11 cellular contexts compared by ENCODE assay signal in genomic region chr1:237012789-237013383, GRCh38. TPM values are rescaled to one million over a fixed set of nuclear protein-coding genes. Genes with fewer than 3 reads are reported as not detected.
A peak's percentile ranks its signal among the peaks of the same experiment; 100 is the strongest.
DNase-seq lines count a peak whose midpoint lies in the region; ATAC-seq and TF ChIP-seq lines count a peak whose summit lies in the region.
"Had no signal": no experiment of that assay in that cellular context is flagged by ENCODE, and none has a peak within 500 bp of the region (broad histone marks: within the 10 kb centered on the region; RNA-seq: fewer than 3 reads in every experiment).

No MANE protein-coding gene starts in this region.

- DNase-seq in HT-29 (ENCODE audit: low spot score) (peak; percentile 41), SK-MEL-5 (ENCODE audit: low read depth, low spot score) (peak; percentile 39), heart right ventricle (peak; percentile 71 to 79), stomach (peak; percentile 80), AG08396 (ENCODE audit: low spot score) (no peak), superior temporal gyrus (ENCODE audit: extremely low spot score) (no peak)
- DNase-seq in stimulated activated CD4-positive, alpha-beta T cell treated with anti-CD3 and anti-CD28 coated beads, Interleukin-2, amount 100 ng/mL, for 24 hours = no peak
- DNase-seq: IMR-90, naive B cell had no signal

- H3K27me3 ChIP-seq in heart right ventricle = no peaks in the 10 kb centered on the region
- no peaks in the 10 kb centered on the region for H3K27me3 ChIP-seq in stomach
- H3K27me3 ChIP-seq: SJSA1 had no signal

- H3K27ac ChIP-seq in heart right ventricle (peak overlapping the region; percentile 76 to 95 (median 90)), stomach (peak overlapping the region in 4 of 5 donors; percentile 56 to 88 (median 70))
- H3K27ac ChIP-seq: SJSA1 had no signal

- TF ChIP-seq EP300 in stomach (IDR thresholded peaks at IDR 0.05) = peak; percentile 38

- peaks cover 4 to 44% (median 11%) of the 10 kb centered on the region in 9 donors for H3K4me1 ChIP-seq in heart right ventricle
- H3K4me1 ChIP-seq in stomach = peaks cover 6 to 22% (median 14%) of the 10 kb centered on the region in 4 donors
- H3K4me1 ChIP-seq: HAP-1, SJSA1 had no signal

- 15 to 18% methylated on average over 15 of the region's 15 CpGs for WGBS in heart right ventricle, 2 donors
- 15 to 29% (median 22%) methylated on average over 15 of the region's 15 CpGs for WGBS in stomach, 5 donors

- H3K4me3 ChIP-seq in heart right ventricle (peak overlapping the region in 3 of 10 donors; percentile 11 to 28 (median 15)), stomach (peak overlapping the region in 2 of 4 donors; percentile 15 to 24)
- H3K4me3 ChIP-seq: HAP-1, SJSA1 had no signal

- TF ChIP-seq POLR2A in stomach (IDR thresholded peaks at IDR 0.05) = no peak

- H3K36me3 ChIP-seq in heart right ventricle (no peaks in the 10 kb centered on the region), stomach (no peaks in the 10 kb centered on the region)
- H3K36me3 ChIP-seq: HAP-1, SJSA1 had no signal

- in situ Hi-C loops in SK-MEL-5 (cut with HindIII; ENCODE audit: low pct_unique_long_range_greater_than_20kb, low sequenced_read_pairs) = no loop called here

- H3K9me3 ChIP-seq in heart right ventricle (no peaks in the 10 kb centered on the region), stomach (no peaks in the 10 kb centered on the region)
- H3K9me3 ChIP-seq: HAP-1, SJSA1 had no signal

- intact Hi-C loops in heart right ventricle (cut with DNase I) = loop anchor here in 2 of 10 donors (1.0 to 10.0 kb wide), 2 partner anchors 30 to 62 kb away; no protein-coding TSS in a partner anchor
- intact Hi-C loops in stomach (cut with DNase I; ENCODE audit: low total_unique reads) = no loop called here

- TF ChIP-seq CTCF in heart right ventricle (IDR thresholded peaks at IDR 0.05) (no peak), stomach (IDR thresholded peaks at IDR 0.05) (no peak)

- peak; percentile 85 to 95 (median 93) for ATAC-seq in heart right ventricle

RNA-seq across cellular contexts. Expression of gene MT1HL1, which starts 8.6 kb away (rescaled TPM):
- total RNA-seq in HT-29 (2014; rRNA removed; shearing (Covaris generic)) = not detected in 2 replicates
- not detected in 2 replicates for total RNA-seq in SK-MEL-5 (2014; rRNA removed; shearing (Covaris generic))
- polyA plus RNA-seq in SK-MEL-5 (2015; cell fraction: cytosol; rRNA removed) = not detected in 2 replicates
- not detected in 2 replicates for polyA plus RNA-seq in SK-MEL-5 (2015; cell fraction: nucleus; rRNA removed)
- total RNA-seq in heart right ventricle = not detected
- polyA plus RNA-seq in heart right ventricle = not detected
- total RNA-seq in stomach = not detected
- polyA plus RNA-seq in stomach = not detected
- total RNA-seq: IMR-90, SJSA1 had no signal
- polyA plus RNA-seq: IMR-90 had no signal

RNA-seq across cellular contexts. Expression of gene RYR2, which starts 29.1 kb away (rescaled TPM):
- not detected in 2 replicates for total RNA-seq in HT-29 (2014; rRNA removed; shearing (Covaris generic))
- 0.16 and 0.29 TPM in 2 replicates for total RNA-seq in SK-MEL-5 (2014; rRNA removed; shearing (Covaris generic))
- polyA plus RNA-seq in SK-MEL-5 (2015; cell fraction: cytosol; rRNA removed) = 0.23 and 0.34 TPM in 2 replicates
- 0.30 and 0.83 TPM in 2 replicates for polyA plus RNA-seq in SK-MEL-5 (2015; cell fraction: nucleus; rRNA removed)
- total RNA-seq in heart right ventricle (1,000 to 10,000 TPM in 5 of 10 donors, 100 to 1,000 TPM in 5; 505 to 1,252 (median 983) TPM), stomach (10 to 100 TPM in 2 of 5 donors, 1 to 10 TPM in 3; 1.8 to 33.5 (median 3.5) TPM)
- polyA plus RNA-seq in heart right ventricle (100 to 1,000 TPM in 1 of 2 donors, 10 to 100 TPM in 1; 43.1 to 174 TPM), stomach (1 to 10 TPM in 1 of 3 donors, under 1 TPM in 2; 0.25 to 1.4 (median 0.61) TPM)
- total RNA-seq: IMR-90, SJSA1 had no signal
- polyA plus RNA-seq: IMR-90 had no signal

Comparison
In these comparisons a context has a peak if more than half of its experiments do, and no peak if none do; other contexts are left out.
1. DNase-seq: peak in HT-29 (single experiment), SK-MEL-5 (single experiment), heart right ventricle (2 of 2) and stomach (single experiment); none in AG08396 (single experiment), superior temporal gyrus (single experiment) and stimulated activated CD4-positive, alpha-beta T cell treated with anti-CD3 and anti-CD28 coated beads, Interleukin-2, amount 100 ng/mL, for 24 hours (0 of 2).
2. RNA of gene RYR2, which starts 29.1 kb away (total RNA-seq): 505 to 1,252 TPM in heart right ventricle; 1.8 to 33.5 TPM in stomach, 0.16 to 0.29 TPM in SK-MEL-5 and not detected in HT-29; every median in the first group is over 10 times any median in the second.